ENCODE assay signal across 8 cellular contexts in genomic region chr17:13002761-13003453, GRCh38. TPM values are rescaled to one million over a fixed set of nuclear protein-coding genes. Genes with fewer than 3 reads are reported as not detected.
DNase-seq lines count a peak whose midpoint lies in the region; ATAC-seq and TF ChIP-seq lines count a peak whose summit lies in the region.

No MANE protein-coding gene starts in this region.

- intact Hi-C loops in left ventricle myocardium inferior (cut with micrococcal nuclease) = no loop called here

- H3K9me3 ChIP-seq in DOHH2 (ENCODE audit: control insufficient read depth, insufficient read depth, low read length) (no peaks in the 10 kb centered on the region), RWPE2 (ENCODE audit: severe bottlenecking) (no peaks in the 10 kb centered on the region), left ventricle myocardium inferior (replicated peaks) (no peaks in the 10 kb centered on the region)

- no peak overlapping the region for H3K4me2 ChIP-seq in DOHH2 (ENCODE audit: low read length)

- no peaks in the 10 kb centered on the region for H3K27me3 ChIP-seq in DOHH2 (ENCODE audit: control insufficient read depth, low read length)
- H3K27me3 ChIP-seq in RWPE2 (ENCODE audit: insufficient read depth, poor library complexity, severe bottlenecking) = no peaks in the 10 kb centered on the region
- no peaks in the 10 kb centered on the region for H3K27me3 ChIP-seq in left ventricle myocardium inferior (ENCODE audit: low read depth)

- peaks cover 11% of the 10 kb centered on the region; the same call in 1 of the 2 replicates for H3K79me2 ChIP-seq in DOHH2 (ENCODE audit: control insufficient read depth, low read length)

- ATAC-seq in RWPE2 (ENCODE audit: low read depth) = peak; percentile 83
- no peak for ATAC-seq in HG02938 (IDR thresholded peaks at IDR 0.05; ENCODE audit: unreplicated experiment)
- no peak for ATAC-seq in HG03460 (IDR thresholded peaks at IDR 0.05; ENCODE audit: unreplicated experiment)

- no peak overlapping the region for H3K27ac ChIP-seq in DOHH2 (ENCODE audit: low read depth, low read length)
- no peak overlapping the region for H3K27ac ChIP-seq in RWPE2 (ENCODE audit: poor library complexity, severe bottlenecking)
- H3K27ac ChIP-seq in left ventricle myocardium inferior (replicated peaks) = no peak overlapping the region

- no peaks in the 10 kb centered on the region; the same call in 1 of the 2 replicates for H4K20me1 ChIP-seq in DOHH2 (ENCODE audit: control insufficient read depth, insufficient read depth, low read depth, low read length)

- H3K9me2 ChIP-seq in DOHH2 (replicated peaks; ENCODE audit: control insufficient read depth, low read length) = no peaks in the 10 kb centered on the region

- H3K4me1 ChIP-seq in DOHH2 (ENCODE audit: control insufficient read depth, low read length) (no peaks in the 10 kb centered on the region), RWPE2 (ENCODE audit: insufficient read depth, poor library complexity, severe bottlenecking) (no peaks in the 10 kb centered on the region), left ventricle myocardium inferior (peaks cover 8% of the 10 kb centered on the region)

- TF ChIP-seq CTCF in DOHH2 (IDR thresholded peaks at IDR 0.05; ENCODE audit: low read depth, low read length, poor library complexity, severe bottlenecking) (peak; percentile 96), RWPE2 (IDR thresholded peaks at IDR 0.05; ENCODE audit: poor library complexity, severe bottlenecking) (peak; percentile 86), left ventricle myocardium inferior (IDR thresholded peaks at IDR 0.05; ENCODE audit: borderline replicate concordance) (peak; percentile 87)

- H3K4me3 ChIP-seq in DOHH2 (ENCODE audit: low read length) = no peak overlapping the region
- H3K4me3 ChIP-seq in RWPE2 (ENCODE audit: severe bottlenecking) = no peak overlapping the region
- H3K4me3 ChIP-seq in left ventricle myocardium inferior = no peak overlapping the region

- peak; percentile 17 for DNase-seq in HS-27A (ENCODE audit: low read depth)
- peak; percentile 45 for DNase-seq in RWPE2 (ENCODE audit: low spot score)
- peak in 49 of 56 donors; percentile 8 to 92 (median 47) for DNase-seq in amygdala (lab: John Stamatoyannopoulos, UW)
- DNase-seq in left ventricle myocardium inferior = peak; percentile 80
- peak; percentile 65 for DNase-seq in putamen (ENCODE audit: low spot score)

- peaks cover 80% of the 10 kb centered on the region for H3K36me3 ChIP-seq in DOHH2 (ENCODE audit: control insufficient read depth, low read length)
- peaks cover 94% of the 10 kb centered on the region for H3K36me3 ChIP-seq in RWPE2 (ENCODE audit: low read depth)
- H3K36me3 ChIP-seq in left ventricle myocardium inferior = peaks cover 99% of the 10 kb centered on the region

- H3F3A ChIP-seq in DOHH2 (ENCODE audit: control insufficient read depth, insufficient read depth) = peaks cover 3% of the 10 kb centered on the region; the same call in 1 of the 2 replicates

RNA-seq across cellular contexts. Expression of gene ELAC2, which starts 14.9 kb away (rescaled TPM):
- 55.6 TPM for total RNA-seq in left ventricle myocardium inferior

Comparison
In these comparisons a context has a peak if more than half of its experiments do, and no peak if none do; other contexts are left out.
1. DNase-seq: peak in every context shown above with its lines; median percentile 80 in left ventricle myocardium inferior; 65 in putamen; 47 in amygdala; 45 in RWPE2; 17 in HS-27A.